In the genomic region with DNA sequence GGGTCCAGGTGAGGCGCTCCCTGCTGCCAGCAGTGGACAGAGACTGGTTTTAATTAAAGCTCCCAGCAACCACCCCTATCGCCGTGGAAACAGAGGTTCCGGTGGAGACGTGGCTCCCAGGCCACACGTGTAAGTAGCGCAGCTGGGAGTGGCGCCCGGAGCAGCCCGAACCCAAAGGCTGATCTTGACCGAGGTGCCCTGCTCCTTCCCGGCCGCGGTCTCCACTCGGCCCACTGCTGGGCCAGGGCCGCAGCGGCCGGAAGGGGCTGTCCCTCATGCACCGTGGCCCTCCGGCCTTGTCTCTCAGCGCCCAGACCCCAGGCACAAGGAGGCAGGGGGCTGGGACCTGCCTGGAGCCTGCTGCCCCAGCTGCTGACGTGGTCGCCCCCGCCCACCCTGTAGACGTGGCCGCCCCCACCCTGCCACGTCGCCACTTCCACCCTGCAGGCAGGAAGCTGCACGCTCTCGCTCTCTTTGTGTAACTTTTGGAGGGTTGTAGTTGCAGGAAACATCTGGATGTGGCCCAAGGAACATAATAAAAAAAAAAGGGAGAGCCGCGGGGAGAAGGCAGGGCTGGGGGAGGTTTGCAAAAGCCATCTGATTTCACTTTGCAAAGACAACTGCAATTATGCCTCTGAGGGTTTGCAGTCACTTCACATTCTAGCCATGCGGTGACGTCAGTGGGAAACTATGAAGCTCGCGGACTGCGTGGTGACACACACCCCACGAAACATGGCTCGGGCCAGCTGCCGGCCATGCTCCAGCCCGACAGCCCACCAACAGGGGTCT, we compare ENCODE assay signal across 8 cellular contexts.
A peak's percentile ranks its signal among the peaks of the same experiment; 100 is the strongest.
DNase-seq lines count a peak whose midpoint lies in the region; ATAC-seq and TF ChIP-seq lines count a peak whose summit lies in the region.

No MANE protein-coding gene starts in this region.

- BruUV-seq in mammary epithelial cell (replicated peaks; lab: Mats Ljungman, UMichigan) = no TSS peak

- no peak overlapping the region for H3K27ac ChIP-seq in mammary epithelial cell (ENCODE audit: insufficient read depth, low read depth, low read length)
- H3K27ac ChIP-seq in left lung = peak overlapping the region; percentile 93 to 98

- POLR2A ChIA-PET in HEK293T (lab: Yijun Ruan, JAX) = interaction anchor here (0.7 kb wide), 1 partner anchor 184 kb away, joined by 3 read pairs; no protein-coding TSS in a partner anchor

- H2AFZ ChIP-seq in mammary epithelial cell (ENCODE audit: low read depth, low read length) = peak overlapping the region; percentile 82

- WGBS in mammary epithelial cell (ENCODE audit: low coverage, missing lambda C conversion rate) = 16% methylated on average over 20 of the region's 41 CpGs

- no peaks in the 10 kb centered on the region for H3K36me3 ChIP-seq in mammary epithelial cell (ENCODE audit: insufficient read depth, low read length)
- no peaks in the 10 kb centered on the region for H3K36me3 ChIP-seq in left lung

- no peak for TF ChIP-seq CTCF in mammary epithelial cell (conservative IDR thresholded peaks at IDR 0.05 in 1 of 2, IDR thresholded peaks at IDR 0.05 in 1 of 2; ENCODE audit: extremely low read depth in 1 of 2, insufficient read depth in 1 of 2, low read depth in 1 of 2, low read length in 2 of 2)
- peak in 1 of 2 donors; percentile 33 for TF ChIP-seq CTCF in left lung (IDR thresholded peaks at IDR 0.05)

- dilution Hi-C loops in mammary epithelial cell (cut with HindIII; ENCODE audit: low sequenced_read_pairs) = no loop called here

- peak; percentile 82 for ATAC-seq in left lung
- ATAC-seq in GM19395 (IDR thresholded peaks at IDR 0.05; ENCODE audit: unreplicated experiment) = no peak

- H3K27me3 ChIP-seq in mammary epithelial cell (ENCODE audit: insufficient read depth, low read length) (no peaks in the 10 kb centered on the region), left lung (no peaks in the 10 kb centered on the region)

- in situ Hi-C loops in mammary epithelial cell (cut with MboI; ENCODE audit: low sequenced_read_pairs in 2 of 2) = no loop called here

- no peak overlapping the region for H3K9ac ChIP-seq in mammary epithelial cell (ENCODE audit: insufficient read depth, low read length)

- H3K4me2 ChIP-seq in mammary epithelial cell (ENCODE audit: insufficient read depth, low read depth, low read length) = peak overlapping the region; percentile 73

- H3K9me3 ChIP-seq in mammary epithelial cell (replicated peaks; ENCODE audit: insufficient read depth, low read length) = no peaks in the 10 kb centered on the region
- H3K9me3 ChIP-seq in left lung = no peaks in the 10 kb centered on the region

- DNase-seq in DMS53 (lab: John Stamatoyannopoulos, UW) (peak; percentile 36), DMS53 treated with DMSO at 0.1 percent for 48 hours (lab: John Stamatoyannopoulos, UW; ENCODE audit: unreplicated experiment) (no peak), mammary epithelial cell (peak; percentile 73), left lung (peak; percentile 87 to 89), HEK293T (ENCODE audit: extremely low spot score) (no peak)
- DNase-seq in activated CD4-positive, CD25-positive, alpha-beta regulatory T cell treated with anti-CD3 and anti-CD28 coated beads, Interleukin-2, amount 50 U/mL, for 16 hours (ENCODE audit: low read depth, low spot score) = peak; percentile 47
- peak; percentile 76 for DNase-seq in stimulated activated CD4-positive, alpha-beta T cell treated with anti-CD3 and anti-CD28 coated beads, Interleukin-4, amount 100 ng/mL, for 1 hour

- CTCF ChIA-PET in mammary epithelial cell (lab: Charles Lee; ENCODE audit: low non-redundant PET) (no interaction called here), HEK293T (lab: Yijun Ruan, JAX) (interaction anchor here (0.5 kb wide), 1 partner anchor 231 kb away, joined by 3 read pairs; no protein-coding TSS in a partner anchor)

- H3K4me1 ChIP-seq in mammary epithelial cell (ENCODE audit: insufficient read depth, low read length) = peaks cover 13% of the 10 kb centered on the region
- H3K4me1 ChIP-seq in left lung = peaks cover 19 to 39% of the 10 kb centered on the region in 2 donors

- H4K20me1 ChIP-seq in mammary epithelial cell (ENCODE audit: insufficient read depth, low read length) = no peaks in the 10 kb centered on the region

- intact Hi-C loops in mammary epithelial cell (cut with micrococcal nuclease) (no loop called here), left lung (cut with DNase I) (loop anchor here in 1 of 2 donors (10.0 kb wide), 1 partner anchor 189 kb away; the partner anchor contains the start of gene COL5A1)

- H3K79me2 ChIP-seq in mammary epithelial cell (ENCODE audit: insufficient read depth, low read length) = no peaks in the 10 kb centered on the region

- H3K4me3 ChIP-seq in mammary epithelial cell (replicated peaks in 1 of 3; ENCODE audit: insufficient read depth in 1 of 3, low read depth in 2 of 3, low read length in 3 of 3) (peak overlapping the region in 1 of 3 experiments; percentile 13), left lung (peak overlapping the region; percentile 21 to 42)

TF ChIP-seq in HEK293T, 16 proteins besides CTCF, POLR2A, EP300 and RAD21:
- TF ChIP-seq L3MBTL2 (conservative IDR thresholded peaks at IDR 0.05) = no peak
- TF ChIP-seq HDGF (IDR thresholded peaks at IDR 0.05; ENCODE audit: borderline replicate concordance) = no peak
- no peak for TF ChIP-seq ELF4 (IDR thresholded peaks at IDR 0.05)
- TF ChIP-seq SUZ12 (IDR thresholded peaks at IDR 0.05) = no peak
- TF ChIP-seq FOXA1 (IDR thresholded peaks at IDR 0.05) = no peak
- TF ChIP-seq ARNT (IDR thresholded peaks at IDR 0.05) = no peak

Comparison
In these comparisons a context has a peak if more than half of its experiments do, and no peak if none do; other contexts are left out.
1. DNase-seq: peak in DMS53 (single experiment), activated CD4-positive, CD25-positive, alpha-beta regulatory T cell treated with anti-CD3 and anti-CD28 coated beads, Interleukin-2, amount 50 U/mL, for 16 hours (single experiment), mammary epithelial cell (single experiment), left lung (2 of 2) and stimulated activated CD4-positive, alpha-beta T cell treated with anti-CD3 and anti-CD28 coated beads, Interleukin-4, amount 100 ng/mL, for 1 hour (single experiment); none in DMS53 treated with DMSO at 0.1 percent for 48 hours (single experiment) and HEK293T (single experiment).